9 cellular contexts compared by ENCODE assay signal in genomic region chr9:36632892-36633291, GRCh38.
A peak's percentile ranks its signal among the peaks of the same experiment; 100 is the strongest.
DNase-seq lines count a peak whose midpoint lies in the region; ATAC-seq and TF ChIP-seq lines count a peak whose summit lies in the region.
"Had no signal": no experiment of that assay in that cellular context is flagged by ENCODE, and none has a peak within 500 bp of the region (broad histone marks: within the 10 kb centered on the region; RNA-seq: fewer than 3 reads in every experiment).

No MANE protein-coding gene starts in this region.

- no peak overlapping the region for H3K4me3 ChIP-seq in PC-3 (ENCODE audit: low read length)
- H3K4me3 ChIP-seq in fibroblast of mammary gland (ENCODE audit: control insufficient read depth, low read depth, low read length): no peak overlapping the region
- no peak overlapping the region for H3K4me3 ChIP-seq in spleen

- no peaks in the 10 kb centered on the region for H3K79me2 ChIP-seq in PC-3 (ENCODE audit: low read length)

- POLR2A ChIA-PET in PC-3 (lab: Charles Lee; ENCODE audit: unreplicated experiment): no interaction called here

- no peak overlapping the region for H2AFZ ChIP-seq in PC-3 (ENCODE audit: low read length)

- H3K27ac Mint-ChIP-seq in activated T-cell treated with anti-CD3 and anti-CD28 coated beads, Interleukin-2, amount 50 U/mL, for 24 hours: no peak overlapping the region
- no peak overlapping the region for H3K27ac Mint-ChIP-seq in activated T-helper 2 cell treated with anti-CD3 and anti-CD28 coated beads, Interferon-gamma antibody, Interleukin-2, Interleukin-4, amounts not matched to agents 10 μg/mL and 5 μg/mL and 100 μg/mL, durations not matched to agents 14 hours and 24 hours and 36 hours

- H3K4me1 Mint-ChIP-seq in activated T-cell treated with anti-CD3 and anti-CD28 coated beads, Interleukin-2, amount 50 U/mL, for 24 hours (ENCODE audit: low read depth): no peaks in the 10 kb centered on the region
- peaks cover 3% of the 10 kb centered on the region for H3K4me1 Mint-ChIP-seq in activated T-helper 2 cell treated with anti-CD3 and anti-CD28 coated beads, Interferon-gamma antibody, Interleukin-2, Interleukin-4, amounts not matched to agents 10 μg/mL and 5 μg/mL and 100 μg/mL, durations not matched to agents 14 hours and 24 hours and 36 hours (ENCODE audit: low read depth)
- H3K4me1 Mint-ChIP-seq: central memory CD8-positive, alpha-beta T cell had no signal

- in situ Hi-C loops in ACHN (cut with HindIII; ENCODE audit: low pct_ligation_motif_present, low pct_unique_long_range_greater_than_20kb, low sequenced_read_pairs): no loop called here

- H3K9me3 ChIP-seq in PC-3 (ENCODE audit: low read length): no peaks in the 10 kb centered on the region
- H3K9me3 ChIP-seq in spleen: no peaks in the 10 kb centered on the region

- H3K9me3 Mint-ChIP-seq in activated T-cell treated with anti-CD3 and anti-CD28 coated beads, Interleukin-2, amount 50 U/mL, for 24 hours: no peaks in the 10 kb centered on the region
- H3K9me3 Mint-ChIP-seq in activated T-helper 2 cell treated with anti-CD3 and anti-CD28 coated beads, Interferon-gamma antibody, Interleukin-2, Interleukin-4, amounts not matched to agents 10 μg/mL and 5 μg/mL and 100 μg/mL, durations not matched to agents 14 hours and 24 hours and 36 hours: no peaks in the 10 kb centered on the region
- H3K9me3 Mint-ChIP-seq: central memory CD8-positive, alpha-beta T cell had no signal

- no peak overlapping the region for H3K4me3 Mint-ChIP-seq in activated T-cell treated with anti-CD3 and anti-CD28 coated beads, Interleukin-2, amount 50 U/mL, for 24 hours
- H3K4me3 Mint-ChIP-seq in activated T-helper 2 cell treated with anti-CD3 and anti-CD28 coated beads, Interferon-gamma antibody, Interleukin-2, Interleukin-4, amounts not matched to agents 10 μg/mL and 5 μg/mL and 100 μg/mL, durations not matched to agents 14 hours and 24 hours and 36 hours (ENCODE audit: low read depth): no peak overlapping the region
- H3K4me3 Mint-ChIP-seq: central memory CD8-positive, alpha-beta T cell had no signal

- H3K36me3 Mint-ChIP-seq in activated T-cell treated with anti-CD3 and anti-CD28 coated beads, Interleukin-2, amount 50 U/mL, for 24 hours (ENCODE audit: low read depth): peaks cover 64% of the 10 kb centered on the region
- peaks cover 40% of the 10 kb centered on the region for H3K36me3 Mint-ChIP-seq in activated T-helper 2 cell treated with anti-CD3 and anti-CD28 coated beads, Interferon-gamma antibody, Interleukin-2, Interleukin-4, amounts not matched to agents 10 μg/mL and 5 μg/mL and 100 μg/mL, durations not matched to agents 14 hours and 24 hours and 36 hours (ENCODE audit: low read depth)

- 0 out of 2 replicates have a peak, but pooled peaks have one; percentile 31 for TF ChIP-seq CTCF in GM12874 (IDR thresholded peaks at IDR 0.05; ENCODE audit: insufficient read depth, low read depth, low read length)
- peak; percentile 69 for TF ChIP-seq CTCF in PC-3 (conservative IDR thresholded peaks at IDR 0.05; ENCODE audit: low read depth, low read length)
- peak; percentile 57 for TF ChIP-seq CTCF in fibroblast of mammary gland (conservative IDR thresholded peaks at IDR 0.05; ENCODE audit: control insufficient read depth, insufficient read depth, low read depth, low read length)
- peak in 8 of 11 experiments; percentile 17 to 51 (median 40) for TF ChIP-seq CTCF in spleen (IDR thresholded peaks at IDR 0.05 in 8 of 11, conservative IDR thresholded peaks at IDR 0.05 in 3 of 11)

- intact Hi-C loops in PC-3 (cut with micrococcal nuclease) (loop anchor here (2.0 kb wide), 1 partner anchor 96 kb away; no protein-coding TSS in a partner anchor), spleen (cut with DNase I; ENCODE audit: low total_unique reads) (loop anchor here (10.0 kb wide), 1 partner anchor 92 kb away; no protein-coding TSS in a partner anchor)
- intact Hi-C loops in activated T-helper 2 cell treated with anti-CD3 and anti-CD28 coated beads, Interferon-gamma antibody, Interleukin-2, Interleukin-4, amounts not matched to agents 10 μg/mL and 5 μg/mL and 100 μg/mL, durations not matched to agents 14 hours and 24 hours and 36 hours (cut with micrococcal nuclease): loop anchor here (1.0 kb wide), 1 partner anchor 96 kb away; no protein-coding TSS in a partner anchor

- DNase-seq in ACHN (peak; percentile 29), PC-3 (peak; percentile 28), fibroblast of mammary gland (ENCODE audit: low read depth) (peak; percentile 42), spleen (no peak)
- DNase-seq in activated T-cell treated with anti-CD3 and anti-CD28 coated beads, Interleukin-2, amount 50 U/mL, for 24 hours: no peak
- no peak for DNase-seq in activated T-helper 2 cell treated with anti-CD3 and anti-CD28 coated beads, Interferon-gamma antibody, Interleukin-2, Interleukin-4, amounts not matched to agents 10 μg/mL and 5 μg/mL and 100 μg/mL, durations not matched to agents 14 hours and 24 hours and 36 hours (ENCODE audit: low spot score)

- H3K4me1 ChIP-seq in PC-3 (ENCODE audit: insufficient read depth, low read length): no peaks in the 10 kb centered on the region
- no peaks in the 10 kb centered on the region for H3K4me1 ChIP-seq in spleen

- H4K20me1 ChIP-seq in PC-3 (ENCODE audit: low read length): 0 out of 2 replicates have a peak, but pooled peaks cover 5% of the 10 kb centered on the region

- H3K4me2 ChIP-seq in PC-3 (ENCODE audit: low read length): no peak overlapping the region

- CTCF ChIA-PET in PC-3 (lab: Charles Lee): interaction anchor here (0.6 to 0.9 kb wide), 8 partner anchors 13 to 239 kb away, joined by 3 to 10 read pairs (median 4); no protein-coding TSS in a partner anchor

- 4 to 23% (median 14%) methylated on average over 1 of the region's 1 CpG for WGBS in spleen, 5 donors

- no peaks in the 10 kb centered on the region for H3F3A ChIP-seq in PC-3 (ENCODE audit: low read length, unreplicated experiment)

- no peak overlapping the region for H3K9ac ChIP-seq in PC-3 (ENCODE audit: low read length)

- H3K27me3 ChIP-seq in PC-3 (ENCODE audit: low read length) (no peaks in the 10 kb centered on the region), spleen (replicated peaks in 1 of 7) (no peaks in the 10 kb centered on the region)

- no peaks in the 10 kb centered on the region for H3K9me2 ChIP-seq in PC-3 (replicated peaks; ENCODE audit: low read length)

- H3K36me3 ChIP-seq in PC-3 (ENCODE audit: low read depth, low read length): peaks cover 12% of the 10 kb centered on the region
- H3K36me3 ChIP-seq in spleen: peaks cover 0 to 10% (median 0%) of the 10 kb centered on the region in 6 donors

- H3K27ac ChIP-seq in PC-3 (ENCODE audit: low read length) (no peak overlapping the region), spleen (no peak overlapping the region)

- BruUV-seq in PC-3 (replicated peaks; lab: Mats Ljungman, UMichigan): no TSS peak

- ATAC-seq in PC-3 (no peak; the same call in 1 of the 2 replicates), GM21390 (IDR thresholded peaks at IDR 0.05; ENCODE audit: unreplicated experiment) (no peak)

- TF ChIP-seq POLR2A in spleen (IDR thresholded peaks at IDR 0.05): no peak

- no peaks in the 10 kb centered on the region for H3K27me3 Mint-ChIP-seq in activated T-cell treated with anti-CD3 and anti-CD28 coated beads, Interleukin-2, amount 50 U/mL, for 24 hours
- no peaks in the 10 kb centered on the region for H3K27me3 Mint-ChIP-seq in activated T-helper 2 cell treated with anti-CD3 and anti-CD28 coated beads, Interferon-gamma antibody, Interleukin-2, Interleukin-4, amounts not matched to agents 10 μg/mL and 5 μg/mL and 100 μg/mL, durations not matched to agents 14 hours and 24 hours and 36 hours (ENCODE audit: low read depth)
- H3K27me3 Mint-ChIP-seq: central memory CD8-positive, alpha-beta T cell had no signal

Comparison
In these comparisons a context has a peak if more than half of its experiments do, and no peak if none do; other contexts are left out.
1. DNase-seq: peak in ACHN (single experiment), PC-3 (single experiment) and fibroblast of mammary gland (single experiment); none in spleen (single experiment), activated T-cell treated with anti-CD3 and anti-CD28 coated beads, Interleukin-2, amount 50 U/mL, for 24 hours (single experiment) and activated T-helper 2 cell treated with anti-CD3 and anti-CD28 coated beads, Interferon-gamma antibody, Interleukin-2, Interleukin-4, amounts not matched to agents 10 μg/mL and 5 μg/mL and 100 μg/mL, durations not matched to agents 14 hours and 24 hours and 36 hours (single experiment).
2. Peak in every context shown above with its lines, with median percentiles within 50 percentile points of each other: CTCF ChIP-seq.